Comparison of ENCODE assay signal across 11 cellular contexts in the genomic region with DNA sequence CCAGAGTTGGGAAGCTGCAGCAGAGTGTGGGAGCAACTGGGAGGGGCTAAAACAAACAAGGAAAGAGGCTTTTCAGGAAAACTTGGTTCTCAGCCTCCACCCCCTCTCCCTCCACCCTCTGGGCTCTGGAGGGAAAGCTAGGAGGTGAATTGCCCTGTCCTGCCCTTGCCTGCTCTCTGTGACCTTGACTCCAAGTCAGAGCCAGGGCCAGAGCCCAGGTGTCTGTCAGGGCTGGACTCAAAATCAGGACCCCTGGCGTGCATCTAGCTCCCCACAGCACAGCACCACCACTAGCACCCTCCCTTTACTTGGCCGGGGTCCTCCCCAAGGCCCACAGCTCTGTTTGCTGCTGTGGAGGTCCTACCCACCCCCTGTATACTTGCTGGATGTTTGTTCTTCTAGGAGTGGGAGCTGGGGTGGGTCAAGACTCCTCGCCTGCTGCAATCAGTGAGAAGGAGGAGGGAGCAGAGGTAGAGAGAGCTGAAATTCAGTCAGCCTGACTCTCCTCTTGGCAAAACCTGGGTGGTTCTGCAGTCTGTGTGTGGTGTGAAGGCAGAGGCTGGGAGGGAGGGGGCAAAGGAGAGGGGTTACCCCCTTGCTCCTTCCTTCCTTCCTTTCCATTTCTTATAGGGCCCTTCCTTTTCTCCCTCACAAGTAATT. TPM values are rescaled to one million over a fixed set of nuclear protein-coding genes. Genes with fewer than 3 reads are reported as not detected.
DNase-seq lines count a peak whose midpoint lies in the region; ATAC-seq and TF ChIP-seq lines count a peak whose summit lies in the region.
"Had no signal": no experiment of that assay in that cellular context is flagged by ENCODE, and none has a peak within 500 bp of the region (broad histone marks: within the 10 kb centered on the region; RNA-seq: fewer than 3 reads in every experiment).

No MANE protein-coding gene starts in this region.

- H3K4me3 ChIP-seq in GM23338 (no peak overlapping the region), Panc1 (ENCODE audit: low read depth in 2 of 2, low read length in 2 of 2) (no peak overlapping the region), iPS-15b (ENCODE audit: low read depth, low read length) (no peak overlapping the region), skeletal muscle tissue (ENCODE audit: low read length in 3 of 3) (peak overlapping the region in 2 of 3 donors; percentile 22 to 24)

- BruUV-seq in Panc1 (replicated peaks; lab: Mats Ljungman, UMichigan) = no TSS peak

- ATAC-seq in GM23338 = no peak; the same call in 2 of the 3 replicates
- ATAC-seq in Panc1 = no peak

- H3K4me1 Mint-ChIP-seq in GM23338 = peaks cover 82% of the 10 kb centered on the region

- in situ Hi-C loops in Panc1 (cut with HindIII; ENCODE audit: low pct_unique_long_range_greater_than_20kb, low sequenced_read_pairs) = no loop called here

- H3K9me2 ChIP-seq in GM23338 (ENCODE audit: insufficient read depth) = peaks cover 13% of the 10 kb centered on the region; the same call in 1 of the 2 replicates

- H3K36me3 ChIP-seq in GM23338 (ENCODE audit: insufficient read depth) = no peaks in the 10 kb centered on the region
- no peaks in the 10 kb centered on the region for H3K36me3 ChIP-seq in Panc1 (ENCODE audit: control insufficient read depth, insufficient read depth, low read length)
- H3K36me3 ChIP-seq in iPS-15b (ENCODE audit: control insufficient read depth, insufficient read depth, low read length) = no peaks in the 10 kb centered on the region
- H3K36me3 ChIP-seq in skeletal muscle tissue (ENCODE audit: control insufficient read depth in 3 of 3, insufficient read depth in 3 of 3, low read length in 3 of 3) = peaks cover 0 to 15% (median 0%) of the 10 kb centered on the region in 3 donors

- peak; percentile 60 for DNase-seq in GM23338 (ENCODE audit: low spot score)
- no peak for DNase-seq in Panc1 (ENCODE audit: low read depth, low spot score)
- DNase-seq in NCI-H187 (lab: John Stamatoyannopoulos, UW) = no peak
- no peak for DNase-seq in iPS-NIHi7 (ENCODE audit: extremely low spot score)
- no peak for DNase-seq in COLO668 (lab: John Stamatoyannopoulos, UW; ENCODE audit: unreplicated experiment)
- no peak for DNase-seq in stimulated activated CD4-positive, alpha-beta T cell treated with anti-CD3 and anti-CD28 coated beads, Interleukin-4, amount 100 ng/mL, for 4 hours
- DNase-seq: KBM-7, naive B cell, NCI-H69 had no signal

- no peak overlapping the region for H3K27ac ChIP-seq in GM23338 (ENCODE audit: low read depth)
- peak overlapping the region; percentile 30; the same call in 1 of the 2 replicates for H3K27ac ChIP-seq in Panc1 (ENCODE audit: low read length)
- H3K27ac ChIP-seq in skeletal muscle tissue (ENCODE audit: low read depth, low read length) = peak overlapping the region; percentile 99

- no peaks in the 10 kb centered on the region for H3K9me3 ChIP-seq in Panc1 (ENCODE audit: control insufficient read depth, insufficient read depth, low read depth, low read length)
- no peaks in the 10 kb centered on the region for H3K9me3 ChIP-seq in iPS-15b (ENCODE audit: control insufficient read depth, insufficient read depth, low read length)
- H3K9me3 ChIP-seq in skeletal muscle tissue (ENCODE audit: control insufficient read depth in 3 of 3, low read length in 3 of 3) = no peaks in the 10 kb centered on the region

- peak overlapping the region; percentile 73 for H2AFZ ChIP-seq in GM23338

- peaks cover 47% of the 10 kb centered on the region for H3K27me3 ChIP-seq in GM23338 (ENCODE audit: insufficient read depth)
- no peaks in the 10 kb centered on the region for H3K27me3 ChIP-seq in Panc1 (ENCODE audit: control insufficient read depth, insufficient read depth, low read length)
- peaks cover 30% of the 10 kb centered on the region for H3K27me3 ChIP-seq in iPS-15b (ENCODE audit: control insufficient read depth, insufficient read depth, low read length)
- H3K27me3 ChIP-seq in skeletal muscle tissue (ENCODE audit: control insufficient read depth in 3 of 3, insufficient read depth in 3 of 3, low read length in 3 of 3) = no peaks in the 10 kb centered on the region

- H3F3A ChIP-seq in GM23338 (replicated peaks; ENCODE audit: low read depth) = peaks cover 17% of the 10 kb centered on the region; the same call in 1 of the 2 replicates

- H3K27ac Mint-ChIP-seq in GM23338 = peak overlapping the region; percentile 77

- peak overlapping the region; percentile 11; the same call in 1 of the 2 replicates for H3K4me2 ChIP-seq in GM23338

- H3K4me3 Mint-ChIP-seq in GM23338 = no peak overlapping the region

- peaks cover 11% of the 10 kb centered on the region; the same call in 2 of the 3 replicates for H3K9me3 Mint-ChIP-seq in GM23338

- H3K4me1 ChIP-seq in GM23338 (ENCODE audit: insufficient read depth) (peaks cover 62% of the 10 kb centered on the region), Panc1 (ENCODE audit: control insufficient read depth, insufficient read depth, low read length) (peaks cover 34% of the 10 kb centered on the region), iPS-15b (ENCODE audit: control insufficient read depth, insufficient read depth, low read length) (peaks cover 36% of the 10 kb centered on the region), skeletal muscle tissue (ENCODE audit: control insufficient read depth in 3 of 3, insufficient read depth in 3 of 3, low read length in 3 of 3) (peaks cover 74 to 88% (median 77%) of the 10 kb centered on the region in 3 donors)

- intact Hi-C loops in Panc1 (cut with micrococcal nuclease; ENCODE audit: unreplicated experiment) = no loop called here

- H3K36me3 Mint-ChIP-seq in GM23338 (ENCODE audit: low read depth) = peaks cover 4% of the 10 kb centered on the region; the same call in 2 of the 3 replicates
- H3K36me3 Mint-ChIP-seq: naive B cell had no signal

- CTCF ChIA-PET in Panc1 (lab: Charles Lee) = interaction anchor here (0.7 to 0.9 kb wide), 3 partner anchors 8 to 30 kb away, joined by 3 read pairs; no protein-coding TSS in a partner anchor

- TF ChIP-seq CTCF in GM23338 (conservative IDR thresholded peaks at IDR 0.05; ENCODE audit: low read depth in 2 of 2) = no peak
- no peak for TF ChIP-seq CTCF in Panc1 (IDR thresholded peaks at IDR 0.05)

- peaks cover 77% of the 10 kb centered on the region for H3K27me3 Mint-ChIP-seq in GM23338 (ENCODE audit: insufficient read depth, low read depth, poor library complexity)
- H3K27me3 Mint-ChIP-seq: naive B cell had no signal

- H3K79me2 ChIP-seq in GM23338 (replicated peaks; ENCODE audit: insufficient read depth) = no peaks in the 10 kb centered on the region

- H3K9ac ChIP-seq in iPS-15b (ENCODE audit: low read depth, low read length) (peak overlapping the region; percentile 38), skeletal muscle tissue (ENCODE audit: low read depth in 1 of 3, low read length in 3 of 3) (peak overlapping the region; percentile 19 to 84 (median 59))

- POLR2A ChIA-PET in Panc1 (lab: Charles Lee) = interaction anchor here (0.7 to 1.2 kb wide), 3 partner anchors 10 to 185 kb away, joined by 3 to 5 read pairs (median 3); a partner anchor contains a TSS

- H4K20me1 ChIP-seq in GM23338 (replicated peaks; ENCODE audit: insufficient read depth) = no peaks in the 10 kb centered on the region

TF ChIP-seq in GM23338, 12 proteins besides CTCF, POLR2A, EP300 and RAD21 (continues in another document):
- TF ChIP-seq POLR2AphosphoS5 (IDR thresholded peaks at IDR 0.05; ENCODE audit: low read depth) = no peak
- TF ChIP-seq JUNB (IDR thresholded peaks at IDR 0.05; ENCODE audit: unreplicated experiment) = no peak
- TF ChIP-seq ZNF114 (CRISPR knock-in tag; IDR thresholded peaks at IDR 0.05) = no peak
- no peak for TF ChIP-seq EZH2phosphoT487 (IDR thresholded peaks at IDR 0.05; ENCODE audit: unreplicated experiment)
- TF ChIP-seq NANOG (IDR thresholded peaks at IDR 0.05; ENCODE audit: borderline replicate concordance) = no peak
- TF ChIP-seq CREB1 (CRISPR knock-in tag; IDR thresholded peaks at IDR 0.05; ENCODE audit: low read depth) = no peak
- TF ChIP-seq EZH2 (IDR thresholded peaks at IDR 0.05; ENCODE audit: low read depth, unreplicated experiment) = no peak
- TF ChIP-seq STAT1 (IDR thresholded peaks at IDR 0.05; ENCODE audit: unreplicated experiment) = no peak

RNA-seq across cellular contexts. Expression of a gene that starts 2.8 kb away (rescaled TPM):
- 3.6 and 4.2 TPM in 2 replicates for total RNA-seq in GM23338 (2014; rRNA removed; shearing (Covaris generic))
- polyA plus RNA-seq in GM23338 (2016; fragmentation: Nextera tagmentation; extraction: Ambion mirVana) = 3.1 and 3.3 TPM in 2 replicates
- total RNA-seq in Panc1 (2021; ENCODE audit: unreplicated experiment) = 8.8 TPM
- 8.6 TPM for polyA plus RNA-seq in Panc1 (2012; ENCODE audit: insufficient read length)
- 1.0 TPM for total RNA-seq in skeletal muscle tissue

RNA-seq across cellular contexts. Expression of a gene that starts 18.6 kb away (rescaled TPM):
- total RNA-seq in GM23338 (2014; rRNA removed; shearing (Covaris generic)) = 52.5 and 56.5 TPM in 2 replicates
- 14.3 and 16.2 TPM in 2 replicates for polyA plus RNA-seq in GM23338 (2016; fragmentation: Nextera tagmentation; extraction: Ambion mirVana)
- total RNA-seq in Panc1 (2021; ENCODE audit: unreplicated experiment) = 96.3 TPM
- polyA plus RNA-seq in Panc1 (2012; ENCODE audit: insufficient read length) = 48.8 TPM
- 53.8 TPM for total RNA-seq in skeletal muscle tissue

RNA-seq across cellular contexts. Expression of a gene that starts 37.1 kb away (rescaled TPM):
- 76.1 and 82.9 TPM in 2 replicates for total RNA-seq in GM23338 (2014; rRNA removed; shearing (Covaris generic))
- 34.4 and 37.5 TPM in 2 replicates for polyA plus RNA-seq in GM23338 (2016; fragmentation: Nextera tagmentation; extraction: Ambion mirVana)
- 97.4 TPM for total RNA-seq in Panc1 (2021; ENCODE audit: unreplicated experiment)
- 52.3 TPM for polyA plus RNA-seq in Panc1 (2012; ENCODE audit: insufficient read length)
- 21.4 TPM for total RNA-seq in skeletal muscle tissue

RNA-seq across cellular contexts. Expression of a gene that starts 40.4 kb away (rescaled TPM):
- 9.6 and 10.5 TPM in 2 replicates for total RNA-seq in GM23338 (2014; rRNA removed; shearing (Covaris generic))
- polyA plus RNA-seq in GM23338 (2016; fragmentation: Nextera tagmentation; extraction: Ambion mirVana) = 3.4 and 3.6 TPM in 2 replicates
- 11.7 TPM for total RNA-seq in Panc1 (2021; ENCODE audit: unreplicated experiment)
- polyA plus RNA-seq in Panc1 (2012; ENCODE audit: insufficient read length) = 13.6 TPM
- total RNA-seq in skeletal muscle tissue = 30.8 TPM

RNA-seq across cellular contexts. Expression of a gene that starts 49.0 kb away (rescaled TPM):
- total RNA-seq in GM23338 (2014; rRNA removed; shearing (Covaris generic)) = 88.9 and 95.1 TPM in 2 replicates
- 44.4 and 44.8 TPM in 2 replicates for polyA plus RNA-seq in GM23338 (2016; fragmentation: Nextera tagmentation; extraction: Ambion mirVana)
- total RNA-seq in Panc1 (2021; ENCODE audit: unreplicated experiment) = 93.9 TPM
- polyA plus RNA-seq in Panc1 (2012; ENCODE audit: insufficient read length) = 89.2 TPM
- 25.6 TPM for total RNA-seq in skeletal muscle tissue

Comparison
In these comparisons a context has a peak if more than half of its experiments do, and no peak if none do; other contexts are left out.
1. H3K4me3 ChIP-seq: peak in skeletal muscle tissue (2 of 3); none in GM23338 (single experiment), Panc1 (0 of 2) and iPS-15b (single experiment).